Comparison of ENCODE assay signal across 15 cellular contexts in the genomic region with DNA sequence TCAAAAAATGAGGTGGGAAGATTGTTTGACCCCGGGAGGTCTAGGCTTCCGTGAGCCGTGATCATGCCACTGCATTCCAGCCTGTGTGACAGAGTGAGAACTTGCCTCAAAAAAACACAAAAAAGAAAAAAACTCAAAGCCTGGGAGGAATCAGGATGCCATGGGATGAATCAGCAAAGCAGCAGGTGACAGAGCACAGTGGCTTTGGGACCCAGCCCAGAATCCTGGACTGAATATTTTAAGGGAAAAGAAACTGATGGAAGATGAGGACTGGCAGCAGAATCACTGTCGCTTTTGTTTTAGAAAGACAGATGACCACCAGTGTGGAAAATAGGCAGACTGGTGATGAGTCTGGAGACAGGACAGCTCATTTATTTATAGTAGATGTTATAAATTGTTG. TPM values are rescaled to one million over a fixed set of nuclear protein-coding genes. Genes with fewer than 3 reads are reported as not detected.
DNase-seq lines count a peak whose midpoint lies in the region; ATAC-seq and TF ChIP-seq lines count a peak whose summit lies in the region.
"Had no signal": no experiment of that assay in that cellular context is flagged by ENCODE, and none has a peak within 500 bp of the region (broad histone marks: within the 10 kb centered on the region; RNA-seq: fewer than 3 reads in every experiment).

No MANE protein-coding gene starts in this region.

- no peak overlapping the region for H3K4me3 ChIP-seq in brain microvascular endothelial cell (ENCODE audit: low read depth, low read length)
- no peak overlapping the region for H3K4me3 ChIP-seq in H7 (ENCODE audit: insufficient read depth, low read depth, low read length)
- H3K4me3 ChIP-seq: thoracic aorta had no signal

- peak overlapping the region; percentile 70 for H3K27ac ChIP-seq in brain microvascular endothelial cell
- H3K27ac ChIP-seq: 22Rv1, thoracic aorta had no signal

- DNase-seq in A172 (ENCODE audit: low spot score) (peak; percentile 82), HCEC 1CT (peak; percentile 14), brain microvascular endothelial cell (peak; percentile 66), kidney tubule cell (ENCODE audit: low spot score) (peak; percentile 34), H7 (no peak)
- DNase-seq: activated CD8-positive, alpha-beta T cell treated with anti-CD3 and anti-CD28 coated beads for 36 hours; left ventricle myocardium superior; NCI-H2029 treated with DMSO at 0.1 percent for 48 hours; NCI-H774; stimulated activated CD4-positive, alpha-beta T cell treated with anti-CD3 and anti-CD28 coated beads, Interleukin-12 subunit alpha, Interleukin-12 subunit beta, amount 100 ng/mL, for 4 hours had no signal

- no peak for TF ChIP-seq CTCF in brain microvascular endothelial cell (IDR thresholded peaks at IDR 0.05; ENCODE audit: low read depth, low read length, missing control alignments)

- H3K36me3 ChIP-seq in brain microvascular endothelial cell (replicated peaks): no peaks in the 10 kb centered on the region
- H3K36me3 ChIP-seq in H7 (replicated peaks; ENCODE audit: control insufficient read depth, insufficient read depth, low read length): peaks cover 14% of the 10 kb centered on the region
- H3K36me3 ChIP-seq: thoracic aorta had no signal

- in situ Hi-C loops in brain microvascular endothelial cell (cut with HindIII; ENCODE audit: low pct_ligation_motif_present, low sequenced_read_pairs): no loop called here

- H3K27me3 ChIP-seq in brain microvascular endothelial cell (replicated peaks): no peaks in the 10 kb centered on the region
- no peaks in the 10 kb centered on the region for H3K27me3 ChIP-seq in H7 (ENCODE audit: control insufficient read depth, insufficient read depth, low read length)

- no peak for ATAC-seq in HG03354 (IDR thresholded peaks at IDR 0.05; ENCODE audit: poor library complexity, severe bottlenecking, unreplicated experiment)
- ATAC-seq in HG02678 (IDR thresholded peaks at IDR 0.05; ENCODE audit: unreplicated experiment): no peak
- no peak for ATAC-seq in HG02840 (IDR thresholded peaks at IDR 0.05; ENCODE audit: low FRiP score, unreplicated experiment)
- ATAC-seq: activated CD8-positive, alpha-beta T cell treated with anti-CD3 and anti-CD28 coated beads for 36 hours; left ventricle myocardium superior had no signal

RNA-seq across cellular contexts. Expression of gene S100G, which starts 16.6 kb away (rescaled TPM):
- not detected in 2 replicates for total RNA-seq in A172 (2014; rRNA removed; shearing (Covaris generic))
- not detected in 2 replicates for total RNA-seq in H7 (2014; rRNA removed; shearing (Covaris generic))
- total RNA-seq: activated CD8-positive, alpha-beta T cell treated with anti-CD3 and anti-CD28 coated beads for 36 hours; left ventricle myocardium superior; thoracic aorta had no signal

RNA-seq across cellular contexts. Expression of gene CTPS2, which starts 45.9 kb away (rescaled TPM):
- 30.0 and 32.9 TPM in 2 replicates for total RNA-seq in A172 (2014; rRNA removed; shearing (Covaris generic))
- 53.8 and 67.8 TPM in 2 replicates for total RNA-seq in H7 (2014; rRNA removed; shearing (Covaris generic))

RNA-seq across cellular contexts. Expression of gene SYAP1, which starts 52.9 kb away (rescaled TPM):
- 50.1 and 53.8 TPM in 2 replicates for total RNA-seq in A172 (2014; rRNA removed; shearing (Covaris generic))
- 21.7 and 28.5 TPM in 2 replicates for total RNA-seq in H7 (2014; rRNA removed; shearing (Covaris generic))
